Comparison of ENCODE assay signal across 9 cellular contexts in the genomic region with DNA sequence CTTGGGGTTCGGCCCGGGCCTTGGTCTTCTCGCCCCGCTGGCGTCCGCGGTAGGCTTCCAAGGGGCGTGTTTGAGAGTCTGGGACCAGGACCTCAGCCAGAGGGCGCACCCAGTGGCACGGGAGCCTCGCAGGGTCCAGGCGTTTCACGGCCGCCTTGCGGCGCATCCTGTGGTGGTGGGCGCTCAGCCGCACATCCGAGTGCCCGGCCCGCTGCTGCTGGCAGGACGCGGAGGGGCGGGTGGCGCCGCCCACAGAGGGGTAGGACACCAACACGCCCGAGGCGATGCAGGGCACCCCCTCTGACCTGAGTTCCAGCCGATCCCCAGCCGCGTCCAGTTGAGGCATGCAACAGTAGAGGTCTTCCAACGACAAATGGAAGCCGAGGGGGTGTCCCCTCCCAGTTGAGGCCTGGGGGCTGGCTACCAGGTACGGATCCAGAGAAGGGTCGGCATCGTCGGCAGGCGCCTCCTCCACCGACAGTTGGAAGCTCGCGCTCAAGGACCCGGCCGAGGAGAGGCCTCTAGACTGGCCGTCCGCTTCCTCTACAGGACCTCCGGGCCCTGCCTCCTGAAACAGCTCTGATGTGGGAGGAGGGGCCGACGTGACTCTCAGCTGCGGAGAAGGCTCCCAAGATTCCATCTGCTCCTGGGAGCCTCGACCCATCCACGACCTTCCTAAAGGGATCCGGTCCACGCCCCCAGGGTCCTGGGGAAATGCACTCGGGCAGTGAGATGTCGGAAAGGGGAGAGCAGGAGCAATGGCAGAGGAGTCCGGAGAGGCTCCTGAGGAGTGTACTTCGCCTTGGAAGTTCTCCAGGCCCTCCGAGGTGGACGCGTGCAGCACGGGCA. TPM values are rescaled to one million over a fixed set of nuclear protein-coding genes. Genes with fewer than 3 reads are reported as not detected.
DNase-seq lines count a peak whose midpoint lies in the region; ATAC-seq and TF ChIP-seq lines count a peak whose summit lies in the region.
"Had no signal": no experiment of that assay in that cellular context is flagged by ENCODE, and none has a peak within 500 bp of the region (broad histone marks: within the 10 kb centered on the region; RNA-seq: fewer than 3 reads in every experiment).

No MANE protein-coding gene starts in this region.

- intact Hi-C loops in left colon (cut with DNase I, micrococcal nuclease), result no loop called here

- no peak for TF ChIP-seq EP300 in suprapubic skin (IDR thresholded peaks at IDR 0.05)

- TF ChIP-seq CTCF in brain microvascular endothelial cell (IDR thresholded peaks at IDR 0.05; ENCODE audit: low read depth, low read length, missing control alignments) (peak; percentile 46), suprapubic skin (IDR thresholded peaks at IDR 0.05) (peak in 1 of 2 donors; percentile 28)

- H3K36me3 ChIP-seq in brain microvascular endothelial cell (replicated peaks) (no peaks in the 10 kb centered on the region), suprapubic skin (no peaks in the 10 kb centered on the region), MG63 (no peaks in the 10 kb centered on the region)

- in situ Hi-C loops in brain microvascular endothelial cell (cut with HindIII; ENCODE audit: low pct_ligation_motif_present, low sequenced_read_pairs), result no loop called here

- H3K9me3 ChIP-seq in suprapubic skin (no peaks in the 10 kb centered on the region), MG63 (no peaks in the 10 kb centered on the region)

- WGBS in suprapubic skin, result 8% methylated on average over 9 of the region's 62 CpGs

- no peaks in the 10 kb centered on the region for H3K27me3 ChIP-seq in brain microvascular endothelial cell (replicated peaks)
- no peaks in the 10 kb centered on the region for H3K27me3 ChIP-seq in suprapubic skin
- H3K27me3 ChIP-seq in MG63, result no peaks in the 10 kb centered on the region

- peak; percentile 85 for DNase-seq in DMS53 (lab: John Stamatoyannopoulos, UW)
- DNase-seq in brain microvascular endothelial cell, result no peak
- DNase-seq in left colon, result peak in 1 of 2 donors; percentile 62
- DNase-seq in suprapubic skin (ENCODE audit: low spot score in 2 of 2), result peak in 1 of 2 donors; percentile 78
- no peak for DNase-seq in SKM-1 treated with dmso at 0.1 percent for 144 hours (lab: John Stamatoyannopoulos, UW; ENCODE audit: unreplicated experiment)
- DNase-seq in MG63, result no peak
- no peak for DNase-seq in NCI-H345 (lab: John Stamatoyannopoulos, UW)

- no peak overlapping the region for H3K27ac ChIP-seq in brain microvascular endothelial cell
- H3K27ac ChIP-seq in suprapubic skin, result no peak overlapping the region
- H3K27ac ChIP-seq: KMS-11 had no signal

- peaks cover 29% of the 10 kb centered on the region for H3K4me1 ChIP-seq in suprapubic skin

- TF ChIP-seq POLR2A in suprapubic skin (IDR thresholded peaks at IDR 0.05), result no peak

- peak overlapping the region; percentile 57 for H3K4me3 ChIP-seq in brain microvascular endothelial cell (ENCODE audit: low read depth, low read length)
- peak overlapping the region; percentile 46 for H3K4me3 ChIP-seq in suprapubic skin
- H3K4me3 ChIP-seq in MG63, result no peak overlapping the region

- ATAC-seq in HG02759 (IDR thresholded peaks at IDR 0.05; ENCODE audit: unreplicated experiment), result peak; percentile 64
- ATAC-seq in left colon, result peak; percentile 54

RNA-seq across cellular contexts. Expression of gene C2orf81, which starts 6.3 kb away (rescaled TPM):
- 1 to 10 TPM in 1 of 2 donors, under 1 TPM in 1; 0.49 to 1.7 TPM for total RNA-seq in left colon
- 1 to 10 TPM in 3 of 4 donors, under 1 TPM in 1; 0.87 to 2.1 (median 1.4) TPM for total RNA-seq in suprapubic skin
- not detected in 2 replicates for total RNA-seq in MG63 (2014; rRNA removed; shearing (Covaris generic); ENCODE audit: low replicate concordance)

RNA-seq across cellular contexts. Expression of gene WDR54, which starts 6.4 kb away (rescaled TPM):
- total RNA-seq in left colon, result 1 to 10 TPM; 2.8 to 5.4 TPM
- total RNA-seq in suprapubic skin, result 10 to 100 TPM in 2 of 4 donors, 1 to 10 TPM in 2; 5.0 to 12.0 (median 8.5) TPM
- 25.3 and 26.9 TPM in 2 replicates for total RNA-seq in MG63 (2014; rRNA removed; shearing (Covaris generic); ENCODE audit: low replicate concordance)

RNA-seq across cellular contexts. Expression of gene RTKN, which starts 26.6 kb away (rescaled TPM):
- 10 to 100 TPM; 47.6 to 51.9 TPM for total RNA-seq in left colon
- 10 to 100 TPM; 48.2 to 63.1 (median 56.7) TPM for total RNA-seq in suprapubic skin
- 8.8 and 12.7 TPM in 2 replicates for total RNA-seq in MG63 (2014; rRNA removed; shearing (Covaris generic); ENCODE audit: low replicate concordance)

RNA-seq across cellular contexts. Expression of gene DCTN1, which starts 35.0 kb away (rescaled TPM):
- total RNA-seq in left colon (100 to 1,000 TPM in 1 of 2 donors, 10 to 100 TPM in 1; 94.6 to 114 TPM), suprapubic skin (100 to 1,000 TPM in 3 of 4 donors, 10 to 100 TPM in 1; 83.4 to 122 (median 105) TPM)
- 99.3 and 150 TPM in 2 replicates for total RNA-seq in MG63 (2014; rRNA removed; shearing (Covaris generic); ENCODE audit: low replicate concordance)

RNA-seq across cellular contexts. Expression of gene INO80B, which starts 39.8 kb away (rescaled TPM):
- total RNA-seq in left colon (10 to 100 TPM; 26.6 to 27.7 TPM), suprapubic skin (10 to 100 TPM; 15.9 to 75.9 (median 36.0) TPM)
- 14.0 and 60.4 TPM in 2 replicates for total RNA-seq in MG63 (2014; rRNA removed; shearing (Covaris generic); ENCODE audit: low replicate concordance)
